ENCODE assay signal across 8 cellular contexts in the genomic region with DNA sequence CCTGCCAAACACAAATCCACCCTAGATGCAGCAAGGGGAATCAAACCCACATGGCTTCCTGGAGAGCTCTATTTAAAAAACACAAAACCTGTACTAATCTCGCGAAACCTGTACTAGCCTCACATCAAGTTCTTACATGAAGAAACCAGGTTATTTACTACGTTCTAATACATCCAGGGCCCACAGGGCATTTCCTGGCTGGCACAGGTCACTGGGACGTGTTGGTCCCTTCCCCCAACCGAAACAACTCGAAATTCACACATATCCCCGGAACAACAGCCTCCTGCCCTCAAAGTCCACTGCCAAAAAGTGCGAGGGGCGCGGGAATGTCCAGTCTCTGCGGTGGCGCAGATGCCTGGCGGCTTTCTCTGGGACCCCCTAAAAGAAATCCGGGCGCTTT. TPM values are rescaled to one million over a fixed set of nuclear protein-coding genes. Genes with fewer than 3 reads are reported as not detected.
DNase-seq lines count a peak whose midpoint lies in the region; ATAC-seq, FAIRE-seq and TF ChIP-seq lines count a peak whose summit lies in the region.

No MANE protein-coding gene starts in this region.

- peaks cover 0 to 4% (median 0%) of the 10 kb centered on the region in 5 donors for H3K9me3 Mint-ChIP-seq in CD8-positive, alpha-beta memory T cell
- peaks cover 4% of the 10 kb centered on the region for H3K9me3 Mint-ChIP-seq in osteocyte (ENCODE audit: unreplicated experiment)

- peaks cover 8% of the 10 kb centered on the region for H3K4me1 ChIP-seq in CD8-positive, alpha-beta memory T cell (ENCODE audit: insufficient read depth, low read length)
- peaks cover 10% of the 10 kb centered on the region for H3K4me1 ChIP-seq in Panc1 (ENCODE audit: control insufficient read depth, insufficient read depth, low read length)

- CTCF ChIA-PET in CD8-positive, alpha-beta memory T cell (lab: Charles Lee), result no interaction called here
- CTCF ChIA-PET in Panc1 (lab: Charles Lee), result no interaction called here

- H3K27ac Mint-ChIP-seq in CD8-positive, alpha-beta memory T cell, result no peak overlapping the region
- no peak overlapping the region for H3K27ac Mint-ChIP-seq in osteocyte (ENCODE audit: unreplicated experiment)

- TF ChIP-seq CTCF in Panc1 (IDR thresholded peaks at IDR 0.05) (no peak), epithelial cell of esophagus (IDR thresholded peaks at IDR 0.05; ENCODE audit: insufficient read depth, low read depth, low read length, missing control alignments) (no peak), osteocyte (IDR thresholded peaks at IDR 0.05) (no peak)

- H3K4me3 Mint-ChIP-seq in CD8-positive, alpha-beta memory T cell, result peak overlapping the region in 6 of 7 donors; percentile 3 to 64 (median 47)
- peak overlapping the region; percentile 79 for H3K4me3 Mint-ChIP-seq in osteocyte (ENCODE audit: unreplicated experiment)

- intact Hi-C loops in Panc1 (cut with micrococcal nuclease; ENCODE audit: unreplicated experiment), result no loop called here

- FAIRE-seq in GM19239 (lab: Jason Lieb, UNC), result no peak
- no peak for FAIRE-seq in urothelium cell line (lab: Jason Lieb, UNC)

- BruUV-seq in Panc1 (replicated peaks; lab: Mats Ljungman, UMichigan), result no TSS peak

- DNase-seq in CD8-positive, alpha-beta memory T cell, result no peak
- DNase-seq in Panc1 (ENCODE audit: low read depth, low spot score) (no peak), epithelial cell of esophagus (ENCODE audit: low read depth) (peak; percentile 85), osteocyte (ENCODE audit: extremely low spot score, unreplicated experiment) (no peak), GM19239 (ENCODE audit: insufficient read length, low spot score) (no peak), urothelium cell line (ENCODE audit: low spot score) (no peak), NCI-H187 (lab: John Stamatoyannopoulos, UW) (no peak), inferior parietal cortex (ENCODE audit: extremely low spot score) (no peak)

- H3K27me3 Mint-ChIP-seq in CD8-positive, alpha-beta memory T cell, result peaks cover 50 to 72% of the 10 kb centered on the region in 2 donors
- peaks cover 30% of the 10 kb centered on the region for H3K27me3 Mint-ChIP-seq in osteocyte (ENCODE audit: unreplicated experiment)

- H3K9me3 ChIP-seq in CD8-positive, alpha-beta memory T cell (ENCODE audit: low read length), result no peaks in the 10 kb centered on the region
- H3K9me3 ChIP-seq in Panc1 (ENCODE audit: control insufficient read depth, insufficient read depth, low read depth, low read length), result no peaks in the 10 kb centered on the region

- H3K27me3 ChIP-seq in CD8-positive, alpha-beta memory T cell (ENCODE audit: insufficient read depth, low read length, poor library complexity, severe bottlenecking), result peaks cover 20% of the 10 kb centered on the region
- no peaks in the 10 kb centered on the region for H3K27me3 ChIP-seq in Panc1 (ENCODE audit: control insufficient read depth, insufficient read depth, low read length)

- H3K36me3 Mint-ChIP-seq in CD8-positive, alpha-beta memory T cell, result peaks cover 0 to 4% (median 2%) of the 10 kb centered on the region in 3 donors
- H3K36me3 Mint-ChIP-seq in osteocyte (ENCODE audit: unreplicated experiment), result peaks cover 2% of the 10 kb centered on the region

- H3K36me3 ChIP-seq in CD8-positive, alpha-beta memory T cell (ENCODE audit: insufficient read depth, low read length), result no peaks in the 10 kb centered on the region
- H3K36me3 ChIP-seq in Panc1 (ENCODE audit: control insufficient read depth, insufficient read depth, low read length), result peaks cover 9% of the 10 kb centered on the region; the same call in 1 of the 2 replicates

- peaks cover 10 to 28% (median 14%) of the 10 kb centered on the region in 3 donors for H3K4me1 Mint-ChIP-seq in CD8-positive, alpha-beta memory T cell
- peaks cover 20% of the 10 kb centered on the region for H3K4me1 Mint-ChIP-seq in osteocyte (ENCODE audit: unreplicated experiment)

- in situ Hi-C loops in Panc1 (cut with HindIII; ENCODE audit: low pct_unique_long_range_greater_than_20kb, low sequenced_read_pairs), result no loop called here

- H3K27ac ChIP-seq in CD8-positive, alpha-beta memory T cell (ENCODE audit: low read depth, low read length), result no peak overlapping the region
- H3K27ac ChIP-seq in Panc1 (ENCODE audit: low read length), result peak overlapping the region; percentile 89

- POLR2A ChIA-PET in CD8-positive, alpha-beta memory T cell (lab: Charles Lee), result no interaction called here
- POLR2A ChIA-PET in Panc1 (lab: Charles Lee), result interaction anchor here (1.1 kb wide), 1 partner anchor 9 kb away, joined by 4 read pairs; no protein-coding TSS in a partner anchor

- ATAC-seq in Panc1, result no peak

- H3K4me3 ChIP-seq in CD8-positive, alpha-beta memory T cell (ENCODE audit: low read length), result peak overlapping the region; percentile 45
- H3K4me3 ChIP-seq in Panc1 (ENCODE audit: low read depth in 2 of 2, low read length in 2 of 2) (peak overlapping the region; percentile 65 to 93), epithelial cell of esophagus (ENCODE audit: low read length) (peak overlapping the region; percentile 90)

RNA-seq across cellular contexts. Expression of a gene that starts 1.0 kb away (rescaled TPM):
- total RNA-seq in CD8-positive, alpha-beta memory T cell, result under 1 TPM; 0.71 to 0.96 TPM
- polyA plus RNA-seq in CD8-positive, alpha-beta memory T cell, result not detected
- total RNA-seq in Panc1 (2021; ENCODE audit: unreplicated experiment), result 47.8 TPM
- 15.4 TPM for polyA plus RNA-seq in Panc1 (2012; ENCODE audit: insufficient read length)
- total RNA-seq in osteocyte, result 2.3 and 2.7 TPM in 2 replicates

Comparison
In these comparisons a context has a peak if more than half of its experiments do, and no peak if none do; other contexts are left out.
1. RNA of a gene that starts 1.0 kb away (total RNA-seq): 47.8 TPM in Panc1 (single experiment); 2.3 to 2.7 TPM in osteocyte and 0.71 to 0.96 TPM in CD8-positive, alpha-beta memory T cell; every median in the first group is over 10 times any median in the second.
2. Peak in every context shown above with its lines, with median percentiles within 50 percentile points of each other: H3K4me3 ChIP-seq.